ENCODE assay signal across 8 cellular contexts in the genomic region with DNA sequence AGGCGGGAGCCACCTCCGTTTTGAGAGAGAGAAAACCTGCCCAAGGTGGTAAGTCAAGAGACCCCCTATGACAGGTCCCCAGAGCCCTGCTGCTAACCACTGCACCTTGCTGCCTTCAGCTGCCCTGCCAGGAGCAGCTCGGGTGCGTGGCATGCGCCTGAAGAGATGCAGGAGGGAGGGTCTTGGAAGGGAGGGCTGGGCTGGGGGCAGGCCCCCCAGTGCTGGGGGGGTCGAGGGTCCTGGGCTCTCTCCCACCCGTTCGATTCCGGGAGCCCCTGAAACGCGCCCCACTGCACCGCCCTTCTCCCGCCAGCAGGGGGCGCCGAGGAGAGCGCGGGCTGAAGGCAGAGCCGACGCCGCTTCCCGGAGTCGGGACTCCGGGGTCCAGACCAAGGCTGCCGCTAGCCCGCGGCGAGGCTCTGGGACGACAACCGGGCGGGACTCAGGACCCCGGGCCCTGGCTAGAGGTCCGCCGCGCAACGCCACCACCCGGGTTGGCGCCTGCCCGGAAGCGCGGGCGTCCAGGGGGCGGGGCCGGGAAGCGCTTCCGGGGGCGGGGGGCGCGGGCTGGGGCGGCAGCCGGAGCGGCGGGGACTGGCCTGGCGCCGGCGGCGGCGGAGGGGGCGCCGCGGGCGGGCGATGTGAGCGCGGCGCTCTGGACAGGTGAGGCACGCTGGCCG. TPM values are rescaled to one million over a fixed set of nuclear protein-coding genes. Genes with fewer than 3 reads are reported as not detected.
DNase-seq lines count a peak whose midpoint lies in the region; ATAC-seq and TF ChIP-seq lines count a peak whose summit lies in the region.

A gene with protein sequence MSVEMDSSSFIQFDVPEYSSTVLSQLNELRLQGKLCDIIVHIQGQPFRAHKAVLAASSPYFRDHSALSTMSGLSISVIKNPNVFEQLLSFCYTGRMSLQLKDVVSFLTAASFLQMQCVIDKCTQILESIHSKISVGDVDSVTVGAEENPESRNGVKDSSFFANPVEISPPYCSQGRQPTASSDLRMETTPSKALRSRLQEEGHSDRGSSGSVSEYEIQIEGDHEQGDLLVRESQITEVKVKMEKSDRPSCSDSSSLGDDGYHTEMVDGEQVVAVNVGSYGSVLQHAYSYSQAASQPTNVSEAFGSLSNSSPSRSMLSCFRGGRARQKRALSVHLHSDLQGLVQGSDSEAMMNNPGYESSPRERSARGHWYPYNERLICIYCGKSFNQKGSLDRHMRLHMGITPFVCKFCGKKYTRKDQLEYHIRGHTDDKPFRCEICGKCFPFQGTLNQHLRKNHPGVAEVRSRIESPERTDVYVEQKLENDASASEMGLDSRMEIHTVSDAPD (plus strand): TSS at position 563 of the 680 bp plus-strand sequence. CDS start 18,761 bp downstream, outside the sequence.

- WGBS in HUES64 = under 1% methylated on average over 67 of the region's 67 CpGs
- 1% methylated on average over 13 of the region's 67 CpGs; no CpG with 5 or more reads in 1 of the 2 donors for WGBS in upper lobe of left lung, 2 donors

- H3K27me3 ChIP-seq in HUES64 (ENCODE audit: insufficient read depth, low read length) (peaks cover 9% of the 10 kb centered on the region; the same call in 1 of the 2 replicates), cardiac muscle cell (no peaks in the 10 kb centered on the region), upper lobe of left lung (no peaks in the 10 kb centered on the region)

- H3K9ac ChIP-seq in HUES64 (ENCODE audit: low read depth, low read length) (peak within 1 kb of the TSS; percentile 79), SK-N-MC (ENCODE audit: insufficient read length) (peak within 1 kb of the TSS; percentile 90)

- H3K36me3 Mint-ChIP-seq in activated naive CD4-positive, alpha-beta T cell treated with anti-CD3 and anti-CD28 coated beads, Interleukin-2, amount 50 U/mL, for 72 hours = peaks cover 0 to 6% of the 10 kb centered on the region in 2 donors

- intact Hi-C loops in posterior vena cava (cut with DNase I) = no loop called here

- ATAC-seq in GM21381 (IDR thresholded peaks at IDR 0.05; ENCODE audit: unreplicated experiment) = peak; percentile 67
- peak; percentile 80 to 84 for ATAC-seq in activated naive CD4-positive, alpha-beta T cell treated with anti-CD3 and anti-CD28 coated beads, Interleukin-2, amount 50 U/mL, for 72 hours
- ATAC-seq in upper lobe of left lung (ENCODE audit: low FRiP score in 2 of 2) = peak; percentile 72 to 91

- H3K4me1 ChIP-seq in HUES64 (ENCODE audit: insufficient read depth, low read length) = peaks cover 21% of the 10 kb centered on the region
- H3K4me1 ChIP-seq in cardiac muscle cell (ENCODE audit: low read depth) = peaks cover 17% of the 10 kb centered on the region
- peaks cover 21 to 47% (median 30%) of the 10 kb centered on the region in 4 donors for H3K4me1 ChIP-seq in upper lobe of left lung

- peaks cover 21% of the 10 kb centered on the region for H3K36me3 ChIP-seq in HUES64 (ENCODE audit: insufficient read depth, low read length)
- peaks cover 25% of the 10 kb centered on the region for H3K36me3 ChIP-seq in SK-N-MC (ENCODE audit: insufficient read depth, low read length)
- peaks cover 7% of the 10 kb centered on the region for H3K36me3 ChIP-seq in cardiac muscle cell
- H3K36me3 ChIP-seq in upper lobe of left lung = peaks cover 0 to 18% (median 8%) of the 10 kb centered on the region in 4 donors

- TF ChIP-seq EP300 in upper lobe of left lung (IDR thresholded peaks at IDR 0.05) = no peak

- H3K27ac Mint-ChIP-seq in activated naive CD4-positive, alpha-beta T cell treated with anti-CD3 and anti-CD28 coated beads, Interleukin-2, amount 50 U/mL, for 72 hours = peak within 1 kb of the TSS; percentile 83 to 95

- TF ChIP-seq CTCF in cardiac muscle cell (IDR thresholded peaks at IDR 0.05; ENCODE audit: low read depth, low read length) (peak; percentile 95), upper lobe of left lung (IDR thresholded peaks at IDR 0.05) (peak; percentile 99 to 100 (median 100))

- H3K9me3 ChIP-seq in HUES64 (ENCODE audit: insufficient read depth, low read depth, low read length) (no peaks in the 10 kb centered on the region), SK-N-MC (ENCODE audit: low read depth, low read length) (no peaks in the 10 kb centered on the region), cardiac muscle cell (ENCODE audit: low read depth) (no peaks in the 10 kb centered on the region), upper lobe of left lung (no peaks in the 10 kb centered on the region)

- H3K4me3 ChIP-seq in HUES64 (ENCODE audit: low read length) = peak within 1 kb of the TSS; percentile 83
- H3K4me3 ChIP-seq in SK-N-MC = peak within 1 kb of the TSS; percentile 94
- H3K4me3 ChIP-seq in cardiac muscle cell = peak within 1 kb of the TSS; percentile 99
- H3K4me3 ChIP-seq in upper lobe of left lung = peak within 1 kb of the TSS; percentile 88 to 96 (median 94)

- H3K9me3 Mint-ChIP-seq in activated naive CD4-positive, alpha-beta T cell treated with anti-CD3 and anti-CD28 coated beads, Interleukin-2, amount 50 U/mL, for 72 hours = no peaks in the 10 kb centered on the region

- H3K27ac ChIP-seq in HUES64 (ENCODE audit: low read depth, low read length) = peak within 1 kb of the TSS; percentile 91; the same call in 1 of the 2 replicates
- H3K27ac ChIP-seq in SK-N-MC = peak within 1 kb of the TSS; percentile 81; the same call in 1 of the 2 replicates
- peak within 1 kb of the TSS; percentile 95 for H3K27ac ChIP-seq in cardiac muscle cell
- peak within 1 kb of the TSS; percentile 92 to 98 (median 93) for H3K27ac ChIP-seq in upper lobe of left lung

- TF ChIP-seq POLR2A in upper lobe of left lung (IDR thresholded peaks at IDR 0.05) = no peak

- DNase-seq in DMS79 treated with DMSO at 0.1 percent for 48 hours (lab: John Stamatoyannopoulos, UW) (peak; percentile 20), SK-N-MC (ENCODE audit: low read depth, low spot score) (no peak), cardiac muscle cell (ENCODE audit: low read depth in 1 of 2, low spot score in 1 of 2) (peak; percentile 58 to 84), posterior vena cava (ENCODE audit: low spot score) (peak; percentile 88), upper lobe of left lung (peak; percentile 56 to 94)
- peak; percentile 86 to 93 for DNase-seq in activated naive CD4-positive, alpha-beta T cell treated with anti-CD3 and anti-CD28 coated beads, Interleukin-2, amount 50 U/mL, for 72 hours (ENCODE audit: low spot score in 2 of 2)

RNA-seq across cellular contexts. Expression of the gene that starts here (rescaled TPM):
- polyA plus RNA-seq in HUES64 (2013, experiment 1 of 2) = 7.2 TPM
- 7.2 TPM for polyA plus RNA-seq in HUES64 (2013, experiment 2 of 2)
- total RNA-seq in activated naive CD4-positive, alpha-beta T cell treated with anti-CD3 and anti-CD28 coated beads, Interleukin-2, amount 50 U/mL, for 72 hours = 10 to 100 TPM in 1 of 2 donors, 1 to 10 TPM in 1; 5.2 to 15.9 TPM
- total RNA-seq in cardiac muscle cell = 10.9 and 13.0 TPM in 2 replicates
- polyA plus RNA-seq in cardiac muscle cell = 4.9 and 8.8 TPM in 2 replicates
- total RNA-seq in posterior vena cava = 1 to 10 TPM; 7.3 to 9.6 TPM
- total RNA-seq in upper lobe of left lung = 10 to 100 TPM in 5 of 6 donors, 1 to 10 TPM in 1; 9.5 to 21.3 (median 13.5) TPM
